2 cellular contexts compared by ENCODE assay signal in genomic region chr7:74164985-74165456, GRCh38.
TF ChIP-seq lines count a peak whose summit lies in the region.

No MANE protein-coding gene starts in this region.

TF ChIP-seq in Ishikawa, 13 proteins besides CTCF, POLR2A, EP300 and RAD21:
- TF ChIP-seq ZBTB7A (IDR thresholded peaks at IDR 0.05; ENCODE audit: low read depth) (no peak), CEBPB (IDR thresholded peaks at IDR 0.05) (no peak), TEAD4 (IDR thresholded peaks at IDR 0.05) (no peak), TAF1 (IDR thresholded peaks at IDR 0.05; ENCODE audit: low read depth) (no peak), NFIC (IDR thresholded peaks at IDR 0.05) (no peak), USF1 (IDR thresholded peaks at IDR 0.05) (no peak), EGR1 (IDR thresholded peaks at IDR 0.05) (no peak), REST (IDR thresholded peaks at IDR 0.05; ENCODE audit: low read depth) (no peak), YY1 (IDR thresholded peaks at IDR 0.05; ENCODE audit: low read depth) (no peak), FOXM1 (IDR thresholded peaks at IDR 0.05; ENCODE audit: borderline replicate concordance, low read depth) (no peak), MAX (IDR thresholded peaks at IDR 0.05) (no peak)

TF ChIP-seq in GM12878, 131 proteins besides CTCF, POLR2A, EP300 and RAD21:
- TF ChIP-seq PKNOX1 (IDR thresholded peaks at IDR 0.05) = 0 out of 2 replicates have a peak, but pooled peaks have one; percentile 17
- no peak for TF ChIP-seq RAD51 (IDR thresholded peaks at IDR 0.05)
TF ChIP-seq in GM12878: peak in this region for 1.
